Comparison of ENCODE assay signal across 8 cellular contexts in genomic region chr17:77066726-77067409, GRCh38.
DNase-seq lines count a peak whose midpoint lies in the region; ATAC-seq and TF ChIP-seq lines count a peak whose summit lies in the region.
"Not testable (repeated sequence)": the region's sequence is repeated elsewhere in the genome, so short reads cannot be mapped to it uniquely, and the experiment has no call there.

No MANE protein-coding gene starts in this region.

- H3K27me3 ChIP-seq in BLaER1; GM23338 (ENCODE audit: insufficient read depth); SK-N-SH (ENCODE audit: insufficient read depth): not testable (repeated sequence)
- peaks cover 0 to 32% of the 10 kb centered on the region in 2 donors for H3K27me3 ChIP-seq in left lung

- peaks cover 20% of the 10 kb centered on the region for H3K4me1 Mint-ChIP-seq in GM23338
- H3K4me1 Mint-ChIP-seq in activated T-helper 17 cell treated with anti-CD3 and anti-CD28 coated beads, Interleukin-2, amount 50 U/mL, for 72 hours, result not testable (repeated sequence)

- H3K9ac ChIP-seq in BLaER1, result 0 out of 2 replicates have a peak overlapping the region, but pooled peaks have one; percentile 14
- H3K9ac ChIP-seq in SK-N-SH, result not testable (repeated sequence)

- not testable (repeated sequence) for H3K9me2 ChIP-seq in GM23338 (ENCODE audit: insufficient read depth); SK-N-SH

- peak; percentile 97 for ATAC-seq in GM23338
- ATAC-seq in activated T-helper 17 cell treated with anti-CD3 and anti-CD28 coated beads, Interleukin-2, amount 50 U/mL, for 72 hours (replicated peaks), result peak; percentile 58
- peak; percentile 82 for ATAC-seq in left lung

- peak overlapping the region; percentile 64 for H3K4me2 ChIP-seq in BLaER1
- not testable (repeated sequence) for H3K4me2 ChIP-seq in GM23338, SK-N-SH

- H3K27me3 Mint-ChIP-seq in GM23338 (ENCODE audit: insufficient read depth, low read depth, poor library complexity), result peaks cover 12% of the 10 kb centered on the region
- H3K27me3 Mint-ChIP-seq in activated T-helper 17 cell treated with anti-CD3 and anti-CD28 coated beads, Interleukin-2, amount 50 U/mL, for 72 hours, result peaks cover 13% of the 10 kb centered on the region

- H3F3A ChIP-seq in GM23338 (replicated peaks; ENCODE audit: low read depth); SK-N-SH (replicated peaks; ENCODE audit: insufficient read depth): not testable (repeated sequence)

- not testable (repeated sequence) for H3K4me3 ChIP-seq in BLaER1, GM23338, left lung
- H3K4me3 ChIP-seq in SK-N-SH (ENCODE audit: low read depth in 2 of 2, low read length in 1 of 2), result peak overlapping the region in 1 of 2 experiments; percentile 1; a peak in 1 of 4 replicates

- intact Hi-C loops in left lung (cut with DNase I), result loop anchor here in 1 of 2 donors (5.0 kb wide), 1 partner anchor 200 kb away; the partner anchor contains the start of gene MGAT5B

- POLR2A ChIA-PET in SK-N-SH (lab: Yijun Ruan, JAX), result interaction anchor here (0.9 kb wide), 1 partner anchor 187 kb away, joined by 3 read pairs; no protein-coding TSS in a partner anchor

- not testable (repeated sequence) for H4K20me1 ChIP-seq in BLaER1; GM23338 (replicated peaks; ENCODE audit: insufficient read depth); SK-N-SH (ENCODE audit: insufficient read depth)

- not testable (repeated sequence) for H3K36me3 ChIP-seq in BLaER1; GM23338 (ENCODE audit: insufficient read depth); SK-N-SH (replicated peaks in 1 of 2; ENCODE audit: control insufficient read depth in 1 of 2, insufficient read depth in 2 of 2, low read length in 1 of 2); left lung

- not testable (repeated sequence) for H3K9me3 ChIP-seq in BLaER1, SK-N-SH, left lung

- H3K27ac Mint-ChIP-seq in GM23338; activated T-helper 17 cell treated with anti-CD3 and anti-CD28 coated beads, Interleukin-2, amount 50 U/mL, for 72 hours: not testable (repeated sequence)

- not testable (repeated sequence) for H3K9me3 Mint-ChIP-seq in GM23338; activated T-helper 17 cell treated with anti-CD3 and anti-CD28 coated beads, Interleukin-2, amount 50 U/mL, for 72 hours

- H3K4me1 ChIP-seq in BLaER1, result peaks cover 15% of the 10 kb centered on the region
- not testable (repeated sequence) for H3K4me1 ChIP-seq in GM23338 (ENCODE audit: insufficient read depth); SK-N-SH (ENCODE audit: control insufficient read depth in 1 of 2, insufficient read depth in 2 of 2, low read depth in 1 of 2, low read length in 1 of 2); left lung

- H3K36me3 Mint-ChIP-seq in GM23338 (ENCODE audit: low read depth); activated T-helper 17 cell treated with anti-CD3 and anti-CD28 coated beads, Interleukin-2, amount 50 U/mL, for 72 hours (ENCODE audit: low read depth): not testable (repeated sequence)

- H2AFZ ChIP-seq in GM23338; SK-N-SH (ENCODE audit: low read depth): not testable (repeated sequence)

- peak; percentile 86 for DNase-seq in GM23338 (ENCODE audit: low spot score)
- peak; percentile 70 to 82 for DNase-seq in NCI-H2081 (lab: John Stamatoyannopoulos, UW)
- peak; percentile 95 for DNase-seq in SK-N-SH
- DNase-seq in epidermal melanocyte (ENCODE audit: insufficient read length, low spot score), result peak; percentile 76
- DNase-seq in left lung, result peak in 1 of 2 donors; percentile 42
- peak; percentile 60 for DNase-seq in stimulated activated CD4-positive, alpha-beta T cell treated with anti-CD3 and anti-CD28 coated beads, Interleukin-15, amount 100 ng/mL, for 24 hours

- peak overlapping the region; percentile 27; the same call in 1 of the 2 replicates for H3K27ac ChIP-seq in BLaER1
- not testable (repeated sequence) for H3K27ac ChIP-seq in GM23338 (ENCODE audit: low read depth); SK-N-SH (ENCODE audit: low read depth in 2 of 2, low read length in 1 of 2); left lung

- H3K4me3 Mint-ChIP-seq in GM23338; activated T-helper 17 cell treated with anti-CD3 and anti-CD28 coated beads, Interleukin-2, amount 50 U/mL, for 72 hours: not testable (repeated sequence)

- TF ChIP-seq EP300 in SK-N-SH (IDR thresholded peaks at IDR 0.05; ENCODE audit: borderline replicate concordance in 1 of 2, low read depth in 1 of 2, low read length in 1 of 2), result not testable (repeated sequence)

- WGBS in SK-N-SH (ENCODE audit: low lambda C conversion rate), result 29% methylated on average over 10 of the region's 10 CpGs

- CTCF ChIA-PET in SK-N-SH (lab: Yijun Ruan, JAX), result interaction anchor here (0.5 to 17.9 kb wide), 86 partner anchors 8 to 442 kb away, joined by 3 to 594 read pairs (median 5); partner anchors contain the start of genes JMJD6, METTL23, MGAT5B and MXRA7

- TF ChIP-seq CTCF in GM23338 (conservative IDR thresholded peaks at IDR 0.05; ENCODE audit: low read depth in 2 of 2) (peak; percentile 90 to 92), SK-N-SH (IDR thresholded peaks at IDR 0.05) (peak; percentile 100), left lung (IDR thresholded peaks at IDR 0.05) (peak; percentile 45 to 70)

- not testable (repeated sequence) for H3K79me2 ChIP-seq in GM23338 (replicated peaks; ENCODE audit: insufficient read depth); SK-N-SH (ENCODE audit: insufficient read depth)

- peak; percentile 96 for TF ChIP-seq RAD21 in SK-N-SH (IDR thresholded peaks at IDR 0.05; ENCODE audit: low read length)

TF ChIP-seq in SK-N-SH, 30 proteins besides CTCF, POLR2A, EP300 and RAD21:
- TF ChIP-seq SMC3 (IDR thresholded peaks at IDR 0.05; ENCODE audit: low read depth, low read length) (peak; percentile 91), MXI1 (IDR thresholded peaks at IDR 0.05; ENCODE audit: low read depth, low read length) (peak; percentile 35; the same call in 1 of the 2 replicates), MAX (IDR thresholded peaks at IDR 0.05; ENCODE audit: low read depth) (0 out of 2 replicates have a peak, but pooled peaks have one; percentile 20), NFIC (IDR thresholded peaks at IDR 0.05; ENCODE audit: borderline replicate concordance) (peak; percentile 17; the same call in 1 of the 2 replicates), USF1 (IDR thresholded peaks at IDR 0.05; ENCODE audit: borderline replicate concordance, low read depth) (peak; percentile 34; the same call in 1 of the 2 replicates)
